Comparison of ENCODE assay signal across 1 cellular context in the genomic region with DNA sequence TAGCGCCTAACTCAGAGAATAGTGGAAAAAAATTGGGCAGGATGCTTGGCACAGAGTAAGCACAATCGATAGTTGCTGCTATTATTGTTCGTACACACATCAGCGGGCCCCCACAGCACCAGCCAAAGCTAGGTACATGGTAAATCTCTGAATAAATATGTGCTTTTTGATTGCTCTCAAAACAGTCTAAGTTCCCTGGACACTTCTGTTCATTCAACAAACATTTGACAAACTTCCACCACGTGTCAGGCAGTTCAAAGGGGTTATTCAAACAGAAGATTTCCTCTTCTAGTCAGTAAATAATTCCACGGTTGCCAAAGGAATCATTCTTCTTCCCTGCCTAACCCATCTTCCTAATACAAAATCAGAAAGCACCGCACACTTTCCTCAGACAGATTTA.
A peak's percentile ranks its signal among the peaks of the same experiment; 100 is the strongest.
TF ChIP-seq lines count a peak whose summit lies in the region.

No MANE protein-coding gene starts in this region.

TF ChIP-seq in HepG2, 621 proteins besides CTCF, POLR2A, EP300 and RAD21 (continued from another document and continues in another):
- TF ChIP-seq, protein P1, sequence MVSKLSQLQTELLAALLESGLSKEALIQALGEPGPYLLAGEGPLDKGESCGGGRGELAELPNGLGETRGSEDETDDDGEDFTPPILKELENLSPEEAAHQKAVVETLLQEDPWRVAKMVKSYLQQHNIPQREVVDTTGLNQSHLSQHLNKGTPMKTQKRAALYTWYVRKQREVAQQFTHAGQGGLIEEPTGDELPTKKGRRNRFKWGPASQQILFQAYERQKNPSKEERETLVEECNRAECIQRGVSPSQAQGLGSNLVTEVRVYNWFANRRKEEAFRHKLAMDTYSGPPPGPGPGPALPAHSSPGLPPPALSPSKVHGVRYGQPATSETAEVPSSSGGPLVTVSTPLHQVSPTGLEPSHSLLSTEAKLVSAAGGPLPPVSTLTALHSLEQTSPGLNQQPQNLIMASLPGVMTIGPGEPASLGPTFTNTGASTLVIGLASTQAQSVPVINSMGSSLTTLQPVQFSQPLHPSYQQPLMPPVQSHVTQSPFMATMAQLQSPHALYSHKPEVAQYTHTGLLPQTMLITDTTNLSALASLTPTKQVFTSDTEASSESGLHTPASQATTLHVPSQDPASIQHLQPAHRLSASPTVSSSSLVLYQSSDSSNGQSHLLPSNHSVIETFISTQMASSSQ (IDR thresholded peaks at IDR 0.05; ENCODE audit: low read depth) = 0 out of 2 replicates have a peak, but pooled peaks have one; percentile 23
- TF ChIP-seq, protein P1 (CRISPR knock-in tag; IDR thresholded peaks at IDR 0.05; ENCODE audit: borderline replicate concordance) = peak; percentile 55; the same call in 1 of the 2 replicates
- no peak for TF ChIP-seq ZFP37 (CRISPR knock-in tag; IDR thresholded peaks at IDR 0.05; ENCODE audit: borderline replicate concordance)
- no peak for TF ChIP-seq ZNF207 (IDR thresholded peaks at IDR 0.05; ENCODE audit: borderline replicate concordance)
- TF ChIP-seq, protein P2, sequence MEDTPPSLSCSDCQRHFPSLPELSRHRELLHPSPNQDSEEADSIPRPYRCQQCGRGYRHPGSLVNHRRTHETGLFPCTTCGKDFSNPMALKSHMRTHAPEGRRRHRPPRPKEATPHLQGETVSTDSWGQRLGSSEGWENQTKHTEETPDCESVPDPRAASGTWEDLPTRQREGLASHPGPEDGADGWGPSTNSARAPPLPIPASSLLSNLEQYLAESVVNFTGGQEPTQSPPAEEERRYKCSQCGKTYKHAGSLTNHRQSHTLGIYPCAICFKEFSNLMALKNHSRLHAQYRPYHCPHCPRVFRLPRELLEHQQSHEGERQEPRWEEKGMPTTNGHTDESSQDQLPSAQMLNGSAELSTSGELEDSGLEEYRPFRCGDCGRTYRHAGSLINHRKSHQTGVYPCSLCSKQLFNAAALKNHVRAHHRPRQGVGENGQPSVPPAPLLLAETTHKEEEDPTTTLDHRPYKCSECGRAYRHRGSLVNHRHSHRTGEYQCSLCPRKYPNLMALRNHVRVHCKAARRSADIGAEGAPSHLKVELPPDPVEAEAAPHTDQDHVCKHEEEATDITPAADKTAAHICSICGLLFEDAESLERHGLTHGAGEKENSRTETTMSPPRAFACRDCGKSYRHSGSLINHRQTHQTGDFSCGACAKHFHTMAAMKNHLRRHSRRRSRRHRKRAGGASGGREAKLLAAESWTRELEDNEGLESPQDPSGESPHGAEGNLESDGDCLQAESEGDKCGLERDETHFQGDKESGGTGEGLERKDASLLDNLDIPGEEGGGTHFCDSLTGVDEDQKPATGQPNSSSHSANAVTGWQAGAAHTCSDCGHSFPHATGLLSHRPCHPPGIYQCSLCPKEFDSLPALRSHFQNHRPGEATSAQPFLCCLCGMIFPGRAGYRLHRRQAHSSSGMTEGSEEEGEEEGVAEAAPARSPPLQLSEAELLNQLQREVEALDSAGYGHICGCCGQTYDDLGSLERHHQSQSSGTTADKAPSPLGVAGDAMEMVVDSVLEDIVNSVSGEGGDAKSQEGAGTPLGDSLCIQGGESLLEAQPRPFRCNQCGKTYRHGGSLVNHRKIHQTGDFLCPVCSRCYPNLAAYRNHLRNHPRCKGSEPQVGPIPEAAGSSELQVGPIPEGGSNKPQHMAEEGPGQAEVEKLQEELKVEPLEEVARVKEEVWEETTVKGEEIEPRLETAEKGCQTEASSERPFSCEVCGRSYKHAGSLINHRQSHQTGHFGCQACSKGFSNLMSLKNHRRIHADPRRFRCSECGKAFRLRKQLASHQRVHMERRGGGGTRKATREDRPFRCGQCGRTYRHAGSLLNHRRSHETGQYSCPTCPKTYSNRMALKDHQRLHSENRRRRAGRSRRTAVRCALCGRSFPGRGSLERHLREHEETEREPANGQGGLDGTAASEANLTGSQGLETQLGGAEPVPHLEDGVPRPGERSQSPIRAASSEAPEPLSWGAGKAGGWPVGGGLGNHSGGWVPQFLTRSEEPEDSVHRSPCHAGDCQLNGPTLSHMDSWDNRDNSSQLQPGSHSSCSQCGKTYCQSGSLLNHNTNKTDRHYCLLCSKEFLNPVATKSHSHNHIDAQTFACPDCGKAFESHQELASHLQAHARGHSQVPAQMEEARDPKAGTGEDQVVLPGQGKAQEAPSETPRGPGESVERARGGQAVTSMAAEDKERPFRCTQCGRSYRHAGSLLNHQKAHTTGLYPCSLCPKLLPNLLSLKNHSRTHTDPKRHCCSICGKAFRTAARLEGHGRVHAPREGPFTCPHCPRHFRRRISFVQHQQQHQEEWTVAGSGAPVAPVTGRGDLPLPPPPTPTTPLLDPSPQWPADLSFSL (CRISPR knock-in tag; IDR thresholded peaks at IDR 0.05) = no peak
- no peak for TF ChIP-seq FOSL1 (CRISPR knock-in tag; IDR thresholded peaks at IDR 0.05; ENCODE audit: borderline replicate concordance)
- no peak for TF ChIP-seq ZNF619 (CRISPR knock-in tag; IDR thresholded peaks at IDR 0.05)
- TF ChIP-seq ZNF124 (CRISPR knock-in tag; IDR thresholded peaks at IDR 0.05) = peak; percentile 52; the same call in 1 of the 2 replicates
- peak; percentile 23; the same call in 1 of the 2 replicates for TF ChIP-seq ZNF878 (CRISPR knock-in tag; IDR thresholded peaks at IDR 0.05)
- TF ChIP-seq ARID2 (CRISPR knock-in tag; IDR thresholded peaks at IDR 0.05; ENCODE audit: borderline replicate concordance) = no peak
- peak; percentile 76 for TF ChIP-seq BHLHE40 (IDR thresholded peaks at IDR 0.05; ENCODE audit: low read length)
- TF ChIP-seq PLRG1 (conservative IDR thresholded peaks at IDR 0.05) = no peak
- TF ChIP-seq, protein P3, sequence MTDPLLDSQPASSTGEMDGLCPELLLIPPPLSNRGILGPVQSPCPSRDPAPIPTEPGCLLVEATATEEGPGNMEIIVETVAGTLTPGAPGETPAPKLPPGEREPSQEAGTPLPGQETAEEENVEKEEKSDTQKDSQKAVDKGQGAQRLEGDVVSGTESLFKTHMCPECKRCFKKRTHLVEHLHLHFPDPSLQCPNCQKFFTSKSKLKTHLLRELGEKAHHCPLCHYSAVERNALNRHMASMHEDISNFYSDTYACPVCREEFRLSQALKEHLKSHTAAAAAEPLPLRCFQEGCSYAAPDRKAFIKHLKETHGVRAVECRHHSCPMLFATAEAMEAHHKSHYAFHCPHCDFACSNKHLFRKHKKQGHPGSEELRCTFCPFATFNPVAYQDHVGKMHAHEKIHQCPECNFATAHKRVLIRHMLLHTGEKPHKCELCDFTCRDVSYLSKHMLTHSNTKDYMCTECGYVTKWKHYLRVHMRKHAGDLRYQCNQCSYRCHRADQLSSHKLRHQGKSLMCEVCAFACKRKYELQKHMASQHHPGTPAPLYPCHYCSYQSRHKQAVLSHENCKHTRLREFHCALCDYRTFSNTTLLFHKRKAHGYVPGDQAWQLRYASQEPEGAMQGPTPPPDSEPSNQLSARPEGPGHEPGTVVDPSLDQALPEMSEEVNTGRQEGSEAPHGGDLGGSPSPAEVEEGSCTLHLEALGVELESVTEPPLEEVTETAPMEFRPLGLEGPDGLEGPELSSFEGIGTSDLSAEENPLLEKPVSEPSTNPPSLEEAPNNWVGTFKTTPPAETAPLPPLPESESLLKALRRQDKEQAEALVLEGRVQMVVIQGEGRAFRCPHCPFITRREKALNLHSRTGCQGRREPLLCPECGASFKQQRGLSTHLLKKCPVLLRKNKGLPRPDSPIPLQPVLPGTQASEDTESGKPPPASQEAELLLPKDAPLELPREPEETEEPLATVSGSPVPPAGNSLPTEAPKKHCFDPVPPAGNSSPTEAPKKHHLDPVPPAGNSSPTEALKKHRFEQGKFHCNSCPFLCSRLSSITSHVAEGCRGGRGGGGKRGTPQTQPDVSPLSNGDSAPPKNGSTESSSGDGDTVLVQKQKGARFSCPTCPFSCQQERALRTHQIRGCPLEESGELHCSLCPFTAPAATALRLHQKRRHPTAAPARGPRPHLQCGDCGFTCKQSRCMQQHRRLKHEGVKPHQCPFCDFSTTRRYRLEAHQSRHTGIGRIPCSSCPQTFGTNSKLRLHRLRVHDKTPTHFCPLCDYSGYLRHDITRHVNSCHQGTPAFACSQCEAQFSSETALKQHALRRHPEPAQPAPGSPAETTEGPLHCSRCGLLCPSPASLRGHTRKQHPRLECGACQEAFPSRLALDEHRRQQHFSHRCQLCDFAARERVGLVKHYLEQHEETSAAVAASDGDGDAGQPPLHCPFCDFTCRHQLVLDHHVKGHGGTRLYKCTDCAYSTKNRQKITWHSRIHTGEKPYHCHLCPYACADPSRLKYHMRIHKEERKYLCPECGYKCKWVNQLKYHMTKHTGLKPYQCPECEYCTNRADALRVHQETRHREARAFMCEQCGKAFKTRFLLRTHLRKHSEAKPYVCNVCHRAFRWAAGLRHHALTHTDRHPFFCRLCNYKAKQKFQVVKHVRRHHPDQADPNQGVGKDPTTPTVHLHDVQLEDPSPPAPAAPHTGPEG (CRISPR knock-in tag; IDR thresholded peaks at IDR 0.05) = no peak
- peak; percentile 76; the same call in 1 of the 2 replicates for TF ChIP-seq DPF2 (CRISPR knock-in tag; IDR thresholded peaks at IDR 0.05; ENCODE audit: borderline replicate concordance, low read depth)
- TF ChIP-seq BCL6 (CRISPR knock-in tag; IDR thresholded peaks at IDR 0.05) = peak; percentile 93
- TF ChIP-seq MXD4 (CRISPR knock-in tag; IDR thresholded peaks at IDR 0.05) = no peak; the same call in 1 of the 2 replicates
- TF ChIP-seq PAX8 (CRISPR knock-in tag; IDR thresholded peaks at IDR 0.05; ENCODE audit: borderline replicate concordance) = no peak
- TF ChIP-seq THAP11 (CRISPR knock-in tag; IDR thresholded peaks at IDR 0.05) = peak; percentile 50; the same call in 1 of the 2 replicates
- TF ChIP-seq ZNF10 (CRISPR knock-in tag; IDR thresholded peaks at IDR 0.05; ENCODE audit: borderline replicate concordance, low read depth) = no peak
- no peak for TF ChIP-seq CENPX (CRISPR knock-in tag; IDR thresholded peaks at IDR 0.05)
- no peak for TF ChIP-seq ZNF547 (CRISPR knock-in tag; IDR thresholded peaks at IDR 0.05)
- TF ChIP-seq PRMT3 (CRISPR knock-in tag; IDR thresholded peaks at IDR 0.05; ENCODE audit: borderline replicate concordance, low read depth) = no peak
- TF ChIP-seq NFYB (CRISPR knock-in tag; IDR thresholded peaks at IDR 0.05) = no peak
- TF ChIP-seq MAF1 (CRISPR knock-in tag; IDR thresholded peaks at IDR 0.05; ENCODE audit: borderline replicate concordance) = no peak
- TF ChIP-seq, protein P4, sequence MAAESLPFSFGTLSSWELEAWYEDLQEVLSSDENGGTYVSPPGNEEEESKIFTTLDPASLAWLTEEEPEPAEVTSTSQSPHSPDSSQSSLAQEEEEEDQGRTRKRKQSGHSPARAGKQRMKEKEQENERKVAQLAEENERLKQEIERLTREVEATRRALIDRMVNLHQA (CRISPR knock-in tag; IDR thresholded peaks at IDR 0.05) = peak; percentile 72; the same call in 1 of the 2 replicates
- TF ChIP-seq ZNF20 (CRISPR knock-in tag; IDR thresholded peaks at IDR 0.05) = no peak
- no peak for TF ChIP-seq TSC22D2 (CRISPR knock-in tag; IDR thresholded peaks at IDR 0.05; ENCODE audit: borderline replicate concordance)
- TF ChIP-seq ISX (CRISPR knock-in tag; conservative IDR thresholded peaks at IDR 0.05) = no peak
- no peak for TF ChIP-seq SP4 (CRISPR knock-in tag; IDR thresholded peaks at IDR 0.05)
- no peak for TF ChIP-seq WIZ (CRISPR knock-in tag; IDR thresholded peaks at IDR 0.05)
- no peak for TF ChIP-seq ATM (IDR thresholded peaks at IDR 0.05; ENCODE audit: borderline replicate concordance)
- TF ChIP-seq MAFG (CRISPR knock-in tag; IDR thresholded peaks at IDR 0.05) = no peak
- TF ChIP-seq ARNTL (CRISPR knock-in tag; IDR thresholded peaks at IDR 0.05) = peak; percentile 75
- TF ChIP-seq NFKB2 (CRISPR knock-in tag; IDR thresholded peaks at IDR 0.05; ENCODE audit: borderline replicate concordance) = no peak
- TF ChIP-seq ZNF768 (CRISPR knock-in tag; IDR thresholded peaks at IDR 0.05) = no peak
- TF ChIP-seq ZNF605 (CRISPR knock-in tag; IDR thresholded peaks at IDR 0.05) = no peak
- TF ChIP-seq, protein P5, sequence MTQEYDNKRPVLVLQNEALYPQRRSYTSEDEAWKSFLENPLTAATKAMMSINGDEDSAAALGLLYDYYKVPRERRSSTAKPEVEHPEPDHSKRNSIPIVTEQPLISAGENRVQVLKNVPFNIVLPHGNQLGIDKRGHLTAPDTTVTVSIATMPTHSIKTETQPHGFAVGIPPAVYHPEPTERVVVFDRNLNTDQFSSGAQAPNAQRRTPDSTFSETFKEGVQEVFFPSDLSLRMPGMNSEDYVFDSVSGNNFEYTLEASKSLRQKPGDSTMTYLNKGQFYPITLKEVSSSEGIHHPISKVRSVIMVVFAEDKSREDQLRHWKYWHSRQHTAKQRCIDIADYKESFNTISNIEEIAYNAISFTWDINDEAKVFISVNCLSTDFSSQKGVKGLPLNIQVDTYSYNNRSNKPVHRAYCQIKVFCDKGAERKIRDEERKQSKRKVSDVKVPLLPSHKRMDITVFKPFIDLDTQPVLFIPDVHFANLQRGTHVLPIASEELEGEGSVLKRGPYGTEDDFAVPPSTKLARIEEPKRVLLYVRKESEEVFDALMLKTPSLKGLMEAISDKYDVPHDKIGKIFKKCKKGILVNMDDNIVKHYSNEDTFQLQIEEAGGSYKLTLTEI (CRISPR knock-in tag; conservative IDR thresholded peaks at IDR 0.05) = no peak
- peak; percentile 58; the same call in 1 of the 3 replicates for TF ChIP-seq MXI1 (IDR thresholded peaks at IDR 0.05; ENCODE audit: borderline replicate concordance, low read depth, low read length)
- TF ChIP-seq, protein P6, sequence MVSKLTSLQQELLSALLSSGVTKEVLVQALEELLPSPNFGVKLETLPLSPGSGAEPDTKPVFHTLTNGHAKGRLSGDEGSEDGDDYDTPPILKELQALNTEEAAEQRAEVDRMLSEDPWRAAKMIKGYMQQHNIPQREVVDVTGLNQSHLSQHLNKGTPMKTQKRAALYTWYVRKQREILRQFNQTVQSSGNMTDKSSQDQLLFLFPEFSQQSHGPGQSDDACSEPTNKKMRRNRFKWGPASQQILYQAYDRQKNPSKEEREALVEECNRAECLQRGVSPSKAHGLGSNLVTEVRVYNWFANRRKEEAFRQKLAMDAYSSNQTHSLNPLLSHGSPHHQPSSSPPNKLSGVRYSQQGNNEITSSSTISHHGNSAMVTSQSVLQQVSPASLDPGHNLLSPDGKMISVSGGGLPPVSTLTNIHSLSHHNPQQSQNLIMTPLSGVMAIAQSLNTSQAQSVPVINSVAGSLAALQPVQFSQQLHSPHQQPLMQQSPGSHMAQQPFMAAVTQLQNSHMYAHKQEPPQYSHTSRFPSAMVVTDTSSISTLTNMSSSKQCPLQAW (CRISPR knock-in tag; IDR thresholded peaks at IDR 0.05) = no peak
- TF ChIP-seq KDM6A (CRISPR knock-in tag; IDR thresholded peaks at IDR 0.05; ENCODE audit: low read depth) = peak; percentile 32; the same call in 1 of the 2 replicates
- TF ChIP-seq, protein P7, sequence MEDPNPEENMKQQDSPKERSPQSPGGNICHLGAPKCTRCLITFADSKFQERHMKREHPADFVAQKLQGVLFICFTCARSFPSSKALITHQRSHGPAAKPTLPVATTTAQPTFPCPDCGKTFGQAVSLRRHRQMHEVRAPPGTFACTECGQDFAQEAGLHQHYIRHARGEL (CRISPR knock-in tag; IDR thresholded peaks at IDR 0.05) = no peak
- TF ChIP-seq PHF21A (CRISPR knock-in tag; IDR thresholded peaks at IDR 0.05) = 0 out of 2 replicates have a peak, but pooled peaks have one; percentile 58
